Comparison of ENCODE assay signal across 2 cellular contexts in the genomic region with DNA sequence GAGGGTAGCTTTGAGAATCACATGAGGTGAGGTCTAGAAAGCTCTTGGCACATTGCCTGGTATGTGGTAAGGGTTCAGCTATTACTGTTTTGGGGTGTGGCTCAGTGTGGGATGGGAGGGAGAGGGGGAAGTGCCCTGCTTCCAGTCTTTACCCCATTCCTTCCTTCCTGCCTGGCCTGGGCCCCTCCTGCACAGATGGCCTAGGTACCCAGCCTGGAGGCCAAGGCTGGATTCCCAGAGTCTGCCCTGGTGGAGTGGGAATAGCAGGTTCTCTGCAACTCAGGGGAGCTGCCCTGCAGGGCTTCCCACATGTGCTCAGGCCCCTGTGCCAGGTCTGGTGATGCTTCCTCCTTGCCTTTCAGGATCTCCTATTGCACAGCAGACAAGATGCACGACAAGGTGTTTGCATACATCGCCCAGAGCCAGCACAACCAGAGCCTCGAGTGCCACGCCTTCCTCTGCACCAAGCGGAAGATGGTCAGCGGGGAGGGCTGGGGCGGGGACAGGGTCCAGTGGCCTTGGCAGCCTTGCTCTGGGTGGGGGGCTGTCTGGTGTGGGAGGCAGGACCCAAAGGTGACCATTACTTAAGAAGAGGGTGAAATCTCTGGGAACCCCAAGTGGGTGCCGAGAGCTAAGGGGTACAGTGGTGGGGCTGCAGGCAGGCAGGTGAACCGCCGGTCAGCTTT.
TF ChIP-seq lines count a peak whose summit lies in the region.

No MANE protein-coding gene starts in this region.

TF ChIP-seq in HepG2, 621 proteins besides CTCF, POLR2A, EP300 and RAD21:
- no peak for TF ChIP-seq MYNN (CRISPR knock-in tag; IDR thresholded peaks at IDR 0.05; ENCODE audit: low read depth)
- TF ChIP-seq, protein P1, sequence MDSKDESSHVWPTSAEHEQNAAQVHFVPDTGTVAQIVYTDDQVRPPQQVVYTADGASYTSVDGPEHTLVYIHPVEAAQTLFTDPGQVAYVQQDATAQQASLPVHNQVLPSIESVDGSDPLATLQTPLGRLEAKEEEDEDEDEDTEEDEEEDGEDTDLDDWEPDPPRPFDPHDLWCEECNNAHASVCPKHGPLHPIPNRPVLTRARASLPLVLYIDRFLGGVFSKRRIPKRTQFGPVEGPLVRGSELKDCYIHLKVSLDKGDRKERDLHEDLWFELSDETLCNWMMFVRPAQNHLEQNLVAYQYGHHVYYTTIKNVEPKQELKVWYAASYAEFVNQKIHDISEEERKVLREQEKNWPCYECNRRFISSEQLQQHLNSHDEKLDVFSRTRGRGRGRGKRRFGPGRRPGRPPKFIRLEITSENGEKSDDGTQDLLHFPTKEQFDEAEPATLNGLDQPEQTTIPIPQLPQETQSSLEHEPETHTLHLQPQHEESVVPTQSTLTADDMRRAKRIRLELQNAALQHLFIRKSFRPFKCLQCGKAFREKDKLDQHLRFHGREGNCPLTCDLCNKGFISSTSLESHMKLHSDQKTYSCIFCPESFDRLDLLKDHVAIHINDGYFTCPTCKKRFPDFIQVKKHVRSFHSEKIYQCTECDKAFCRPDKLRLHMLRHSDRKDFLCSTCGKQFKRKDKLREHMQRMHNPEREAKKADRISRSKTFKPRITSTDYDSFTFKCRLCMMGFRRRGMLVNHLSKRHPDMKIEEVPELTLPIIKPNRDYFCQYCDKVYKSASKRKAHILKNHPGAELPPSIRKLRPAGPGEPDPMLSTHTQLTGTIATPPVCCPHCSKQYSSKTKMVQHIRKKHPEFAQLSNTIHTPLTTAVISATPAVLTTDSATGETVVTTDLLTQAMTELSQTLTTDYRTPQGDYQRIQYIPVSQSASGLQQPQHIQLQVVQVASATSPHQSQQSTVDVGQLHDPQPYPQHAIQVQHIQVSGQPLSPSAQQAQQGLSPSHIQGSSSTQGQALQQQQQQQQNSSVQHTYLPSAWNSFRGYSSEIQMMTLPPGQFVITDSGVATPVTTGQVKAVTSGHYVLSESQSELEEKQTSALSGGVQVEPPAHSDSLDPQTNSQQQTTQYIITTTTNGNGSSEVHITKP (CRISPR knock-in tag; IDR thresholded peaks at IDR 0.05; ENCODE audit: low read depth): no peak
- no peak for TF ChIP-seq SNAPC2 (CRISPR knock-in tag; IDR thresholded peaks at IDR 0.05)

TF ChIP-seq in HEK293T, 16 proteins besides CTCF, POLR2A, EP300 and RAD21:
- no peak for TF ChIP-seq BHLHE40 (IDR thresholded peaks at IDR 0.05; ENCODE audit: borderline replicate concordance)
- TF ChIP-seq FOXM1 (IDR thresholded peaks at IDR 0.05; ENCODE audit: borderline replicate concordance): no peak
- TF ChIP-seq ELF4 (IDR thresholded peaks at IDR 0.05): no peak
- TF ChIP-seq HDGF (IDR thresholded peaks at IDR 0.05; ENCODE audit: borderline replicate concordance): no peak
- no peak for TF ChIP-seq CTBP1 (IDR thresholded peaks at IDR 0.05; ENCODE audit: borderline replicate concordance)
- no peak for TF ChIP-seq FOXK2 (IDR thresholded peaks at IDR 0.05)
- no peak for TF ChIP-seq NFRKB (IDR thresholded peaks at IDR 0.05)
- TF ChIP-seq, protein P2, sequence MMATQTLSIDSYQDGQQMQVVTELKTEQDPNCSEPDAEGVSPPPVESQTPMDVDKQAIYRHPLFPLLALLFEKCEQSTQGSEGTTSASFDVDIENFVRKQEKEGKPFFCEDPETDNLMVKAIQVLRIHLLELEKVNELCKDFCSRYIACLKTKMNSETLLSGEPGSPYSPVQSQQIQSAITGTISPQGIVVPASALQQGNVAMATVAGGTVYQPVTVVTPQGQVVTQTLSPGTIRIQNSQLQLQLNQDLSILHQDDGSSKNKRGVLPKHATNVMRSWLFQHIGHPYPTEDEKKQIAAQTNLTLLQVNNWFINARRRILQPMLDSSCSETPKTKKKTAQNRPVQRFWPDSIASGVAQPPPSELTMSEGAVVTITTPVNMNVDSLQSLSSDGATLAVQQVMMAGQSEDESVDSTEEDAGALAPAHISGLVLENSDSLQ (IDR thresholded peaks at IDR 0.05): no peak
- TF ChIP-seq ARNT (IDR thresholded peaks at IDR 0.05): no peak
- TF ChIP-seq TARDBP (IDR thresholded peaks at IDR 0.05): no peak
- no peak for TF ChIP-seq ZNF384 (IDR thresholded peaks at IDR 0.05)
- no peak for TF ChIP-seq L3MBTL2 (conservative IDR thresholded peaks at IDR 0.05)
- TF ChIP-seq SP1 (IDR thresholded peaks at IDR 0.05): no peak
- no peak for TF ChIP-seq LEF1 (IDR thresholded peaks at IDR 0.05; ENCODE audit: borderline replicate concordance)
- TF ChIP-seq FOXA1 (IDR thresholded peaks at IDR 0.05): no peak
- no peak for TF ChIP-seq SUZ12 (IDR thresholded peaks at IDR 0.05)
